In genomic region chr19:49866933-49867782, GRCh38 we compare ENCODE assay signal across 1 cellular context.
A peak's percentile ranks its signal among the peaks of the same experiment; 100 is the strongest.
TF ChIP-seq lines count a peak whose summit lies in the region.

Gene PNKP, minus strand, starts transcription at chr19:49867576. Its CDS starts 372 bp downstream, at chr19:49867204.

TF ChIP-seq in HepG2, 621 proteins besides CTCF, POLR2A, EP300 and RAD21 (continued from another document and continues in another):
- TF ChIP-seq ZBTB40 (IDR thresholded peaks at IDR 0.05) (peak; percentile 53; the same call in 1 of the 2 replicates), ZBTB40 (CRISPR knock-in tag; IDR thresholded peaks at IDR 0.05) (peak; percentile 85; the same call in 1 of the 2 replicates), BHLHE40 (IDR thresholded peaks at IDR 0.05; ENCODE audit: low read length) (0 out of 2 replicates have a peak, but pooled peaks have one; percentile 18), ZNF546 (CRISPR knock-in tag; conservative IDR thresholded peaks at IDR 0.05) (no peak; the same call in 1 of the 2 replicates), ZNF746 (CRISPR knock-in tag; IDR thresholded peaks at IDR 0.05) (peak; percentile 55; the same call in 1 of the 2 replicates), AHDC1 (CRISPR knock-in tag; IDR thresholded peaks at IDR 0.05; ENCODE audit: borderline replicate concordance) (0 out of 2 replicates have a peak, but pooled peaks have one; percentile 4), CHCHD3 (CRISPR knock-in tag; IDR thresholded peaks at IDR 0.05) (no peak; the same call in 1 of the 2 replicates), ZNF446 (CRISPR knock-in tag; IDR thresholded peaks at IDR 0.05) (0 out of 2 replicates have a peak, but pooled peaks have one; percentile 59), AFF4 (CRISPR knock-in tag; IDR thresholded peaks at IDR 0.05) (no peak), ZNF460 (CRISPR knock-in tag; IDR thresholded peaks at IDR 0.05; ENCODE audit: borderline replicate concordance) (no peak), KLF15 (CRISPR knock-in tag; IDR thresholded peaks at IDR 0.05; ENCODE audit: borderline replicate concordance) (0 out of 2 replicates have a peak, but pooled peaks have one; percentile 19), HMGA1 (CRISPR knock-in tag; conservative IDR thresholded peaks at IDR 0.05) (no peak), CAMTA2 (CRISPR knock-in tag; IDR thresholded peaks at IDR 0.05; ENCODE audit: borderline replicate concordance) (peak; percentile 75; the same call in 1 of the 2 replicates), ZBTB4 (CRISPR knock-in tag; IDR thresholded peaks at IDR 0.05; ENCODE audit: borderline replicate concordance) (no peak), RELA (CRISPR knock-in tag; IDR thresholded peaks at IDR 0.05) (0 out of 2 replicates have a peak, but pooled peaks have one; percentile 20), NFAT5 (CRISPR knock-in tag; IDR thresholded peaks at IDR 0.05) (no peak), HNRNPLL (IDR thresholded peaks at IDR 0.05; ENCODE audit: low read depth, low read length, poor library complexity, severe bottlenecking) (peak; percentile 65)
- TF ChIP-seq, protein P1, sequence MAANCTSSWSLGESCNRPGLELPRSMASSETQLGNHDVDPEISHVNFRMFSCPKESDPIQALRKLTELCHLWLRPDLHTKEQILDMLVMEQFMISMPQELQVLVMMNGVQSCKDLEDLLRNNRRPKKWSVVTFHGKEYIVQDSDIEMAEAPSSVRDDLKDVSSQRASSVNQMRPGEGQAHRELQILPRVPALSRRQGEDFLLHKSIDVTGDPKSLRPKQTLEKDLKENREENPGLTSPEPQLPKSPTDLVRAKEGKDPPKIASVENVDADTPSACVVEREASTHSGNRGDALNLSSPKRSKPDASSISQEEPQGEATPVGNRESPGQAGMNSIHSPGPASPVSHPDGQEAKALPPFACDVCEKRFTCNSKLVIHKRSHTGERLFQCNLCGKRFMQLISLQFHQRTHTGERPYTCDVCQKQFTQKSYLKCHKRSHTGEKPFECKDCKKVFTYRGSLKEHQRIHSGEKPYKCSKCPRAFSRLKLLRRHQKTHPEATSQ (CRISPR knock-in tag; IDR thresholded peaks at IDR 0.05; ENCODE audit: borderline replicate concordance): no peak
